In the genomic region with DNA sequence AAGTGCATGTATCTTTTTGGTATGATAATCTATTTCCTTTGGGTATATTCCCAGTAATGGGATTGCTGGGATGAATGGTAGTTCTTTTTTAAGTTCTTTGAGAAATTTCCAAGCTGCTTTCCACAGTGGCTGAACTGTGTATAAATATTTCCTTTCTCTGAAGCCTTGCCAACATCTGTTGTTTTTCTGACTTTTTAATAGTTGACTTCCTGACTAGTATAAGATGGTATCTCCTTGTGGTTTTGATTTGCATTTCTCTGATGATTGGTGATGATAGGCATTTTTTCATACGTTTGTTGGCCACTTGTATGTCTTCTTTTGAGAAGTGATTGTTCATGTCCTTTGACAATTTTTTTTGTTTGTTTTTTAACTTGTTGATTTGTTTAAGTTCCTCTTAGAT, we compare ENCODE assay signal across 14 cellular contexts.
"Had no signal": no experiment of that assay in that cellular context is flagged by ENCODE, and none has a peak within 500 bp of the region (broad histone marks: within the 10 kb centered on the region; RNA-seq: fewer than 3 reads in every experiment).

No MANE protein-coding gene starts in this region.

- ATAC-seq: left lobe of liver; natural killer cell; right cardiac atrium; stimulated activated memory B cell treated with anti-CD40 and anti-IgM and Interleukin-4, amounts not matched to agents 10 μg/mL and 1 μg/mL and 100 μg/mL, for 72 hours had no signal

- H3K27me3 ChIP-seq: dorsolateral prefrontal cortex, esophagus squamous epithelium, tibial artery, uterus had no signal

- H3K4me1 ChIP-seq: esophagus squamous epithelium, tibial artery, uterus had no signal

- H3K36me3 ChIP-seq: esophagus squamous epithelium, tibial artery, uterus had no signal

- H3K4me3 ChIP-seq: dorsolateral prefrontal cortex, esophagus squamous epithelium, tibial artery, uterus had no signal

- FAIRE-seq: bronchial epithelial cell had no signal

- DNase-seq: activated CD4-positive, alpha-beta T cell treated with anti-CD3 and anti-CD28 coated beads, Interleukin-2, amount 50 U/mL, for 1 hour; activated naive CD4-positive, alpha-beta T cell treated with anti-CD3 and anti-CD28 coated beads, Interleukin-2, amount 10 ng/mL, durations not matched to agents 7 days and 5 days; dorsolateral prefrontal cortex; esophagus squamous epithelium; foreskin fibroblast; head of caudate nucleus; natural killer cell; occipital lobe; right cardiac atrium; tibial artery; uterus had no signal

- H3K9me3 ChIP-seq: esophagus squamous epithelium, tibial artery, uterus had no signal

- H3K27ac ChIP-seq: dorsolateral prefrontal cortex, esophagus squamous epithelium, tibial artery, uterus had no signal
